1 cellular context compared by ENCODE assay signal in genomic region chr2:88537640-88538039, GRCh38.
TF ChIP-seq lines count a peak whose summit lies in the region.

No MANE protein-coding gene starts in this region.

TF ChIP-seq in IMR-90, 13 proteins besides CTCF, POLR2A, EP300 and RAD21:
- no peak for TF ChIP-seq ELK1 (IDR thresholded peaks at IDR 0.05; ENCODE audit: borderline replicate concordance, low read depth, low read length)
- TF ChIP-seq BHLHE40 (IDR thresholded peaks at IDR 0.05; ENCODE audit: low read depth, low read length), result no peak
- no peak for TF ChIP-seq MXI1 (IDR thresholded peaks at IDR 0.05; ENCODE audit: borderline replicate concordance, low read depth, low read length)
- no peak for TF ChIP-seq FOS (IDR thresholded peaks at IDR 0.05; ENCODE audit: low read depth, low read length)
- TF ChIP-seq RFX5 (IDR thresholded peaks at IDR 0.05; ENCODE audit: low read depth, low read length), result no peak
- no peak for TF ChIP-seq CEBPB (IDR thresholded peaks at IDR 0.05; ENCODE audit: low read depth, low read length)
- TF ChIP-seq MAFK (IDR thresholded peaks at IDR 0.05; ENCODE audit: low read depth, low read length), result no peak
- TF ChIP-seq RCOR1 (IDR thresholded peaks at IDR 0.05; ENCODE audit: insufficient replicate concordance, low read length), result no peak
- no peak for TF ChIP-seq CHD1 (IDR thresholded peaks at IDR 0.05; ENCODE audit: low read depth, low read length)
- no peak for TF ChIP-seq NFE2L2 (IDR thresholded peaks at IDR 0.05; ENCODE audit: low read depth, low read length)
- no peak for TF ChIP-seq USF2 (IDR thresholded peaks at IDR 0.05; ENCODE audit: low read depth, low read length)
- TF ChIP-seq SMC3 (IDR thresholded peaks at IDR 0.05; ENCODE audit: low read depth, low read length), result no peak
- no peak for TF ChIP-seq MAZ (IDR thresholded peaks at IDR 0.05; ENCODE audit: borderline replicate concordance, low read depth, low read length)
